ENCODE assay signal across 15 cellular contexts in genomic region chr12:97301576-97301975, GRCh38.
DNase-seq lines count a peak whose midpoint lies in the region; ATAC-seq and TF ChIP-seq lines count a peak whose summit lies in the region.
"Had no signal": no experiment of that assay in that cellular context is flagged by ENCODE, and none has a peak within 500 bp of the region (broad histone marks: within the 10 kb centered on the region; RNA-seq: fewer than 3 reads in every experiment).

No MANE protein-coding gene starts in this region.

- peak overlapping the region; percentile 10 for H3K27ac Mint-ChIP-seq in nephron progenitor cell
- no peak overlapping the region for H3K27ac Mint-ChIP-seq in CD4-positive, alpha-beta T cell
- H3K27ac Mint-ChIP-seq: CD14-positive monocyte had no signal

- intact Hi-C loops in CD4-positive, alpha-beta T cell (cut with DNase I, micrococcal nuclease) = loop anchor here in 1 of 2 experiments (10.0 kb wide), 1 partner anchor 317 kb away; no protein-coding TSS in a partner anchor

- H3K9me3 ChIP-seq in CD4-positive, alpha-beta T cell (ENCODE audit: control insufficient read depth, low read length) = no peaks in the 10 kb centered on the region

- peaks cover 4% of the 10 kb centered on the region for H3K27me3 Mint-ChIP-seq in nephron progenitor cell (ENCODE audit: low read depth, poor library complexity)
- peaks cover 33% of the 10 kb centered on the region for H3K27me3 Mint-ChIP-seq in CD4-positive, alpha-beta T cell

- CTCF ChIA-PET in CD4-positive, alpha-beta T cell (lab: Charles Lee) = no interaction called here

- peaks cover 12% of the 10 kb centered on the region for H3K36me3 Mint-ChIP-seq in nephron progenitor cell (ENCODE audit: low read depth)
- no peaks in the 10 kb centered on the region for H3K36me3 Mint-ChIP-seq in CD4-positive, alpha-beta T cell (ENCODE audit: low read depth)
- H3K36me3 Mint-ChIP-seq: CD14-positive monocyte had no signal

- no peaks in the 10 kb centered on the region for H3K27me3 ChIP-seq in CD4-positive, alpha-beta T cell (ENCODE audit: control insufficient read depth, insufficient read depth, low read length)

- no peak for TF ChIP-seq CTCF in nephron progenitor cell (IDR thresholded peaks at IDR 0.05)
- TF ChIP-seq CTCF in CD4-positive, alpha-beta T cell (IDR thresholded peaks at IDR 0.05) = no peak

- DNase-seq in DMS 273 (lab: John Stamatoyannopoulos, UW; ENCODE audit: unreplicated experiment) = peak; percentile 42
- no peak for DNase-seq in DMS 273 treated with DMSO at 0.1 percent for 48 hours (lab: John Stamatoyannopoulos, UW)
- DNase-seq in NCI-H2171 treated with DMSO at 0.1 percent for 48 hours (lab: John Stamatoyannopoulos, UW) = peak; percentile 83
- DNase-seq in NCI-H82 treated with DMSO at 0.1 percent for 48 hours (lab: John Stamatoyannopoulos, UW; ENCODE audit: unreplicated experiment) = peak; percentile 98
- no peak for DNase-seq in nephron progenitor cell
- no peak for DNase-seq in activated naive CD4-positive, alpha-beta T cell treated with Interleukin-2 at 50 U/mL for 16 hours
- DNase-seq in NCI-H226 = no peak
- DNase-seq in CD4-positive, alpha-beta T cell = no peak
- DNase-seq: DMS79 treated with DMSO at 0.1 percent for 48 hours, EL, IMR-90 had no signal

- no peak overlapping the region for H3K27ac ChIP-seq in CD4-positive, alpha-beta T cell (ENCODE audit: low read depth, low read length)
- H3K27ac ChIP-seq: 22Rv1, HL-60 had no signal

- H3K9me3 Mint-ChIP-seq in nephron progenitor cell = peaks cover 4% of the 10 kb centered on the region
- no peaks in the 10 kb centered on the region for H3K9me3 Mint-ChIP-seq in CD4-positive, alpha-beta T cell

- POLR2A ChIA-PET in CD4-positive, alpha-beta T cell (lab: Charles Lee) = no interaction called here

- ATAC-seq in CD4-positive, alpha-beta T cell (ENCODE audit: poor library complexity) = no peak
- ATAC-seq: HCT116 had no signal

- H3K4me1 Mint-ChIP-seq in nephron progenitor cell = peaks cover 45% of the 10 kb centered on the region
- no peaks in the 10 kb centered on the region for H3K4me1 Mint-ChIP-seq in CD4-positive, alpha-beta T cell (ENCODE audit: low read depth)

- no peak overlapping the region for H3K4me3 Mint-ChIP-seq in nephron progenitor cell
- H3K4me3 Mint-ChIP-seq in CD4-positive, alpha-beta T cell = no peak overlapping the region
- H3K4me3 Mint-ChIP-seq: CD14-positive monocyte had no signal

Comparison
In these comparisons a context has a peak if more than half of its experiments do, and no peak if none do; other contexts are left out.
1. DNase-seq: peak in DMS 273 (single experiment), NCI-H2171 treated with DMSO at 0.1 percent for 48 hours (single experiment) and NCI-H82 treated with DMSO at 0.1 percent for 48 hours (single experiment); none in DMS 273 treated with DMSO at 0.1 percent for 48 hours (single experiment), nephron progenitor cell (single experiment), activated naive CD4-positive, alpha-beta T cell treated with Interleukin-2 at 50 U/mL for 16 hours (single experiment), NCI-H226 (single experiment) and CD4-positive, alpha-beta T cell (0 of 10).